9 cellular contexts compared by ENCODE assay signal in the genomic region with DNA sequence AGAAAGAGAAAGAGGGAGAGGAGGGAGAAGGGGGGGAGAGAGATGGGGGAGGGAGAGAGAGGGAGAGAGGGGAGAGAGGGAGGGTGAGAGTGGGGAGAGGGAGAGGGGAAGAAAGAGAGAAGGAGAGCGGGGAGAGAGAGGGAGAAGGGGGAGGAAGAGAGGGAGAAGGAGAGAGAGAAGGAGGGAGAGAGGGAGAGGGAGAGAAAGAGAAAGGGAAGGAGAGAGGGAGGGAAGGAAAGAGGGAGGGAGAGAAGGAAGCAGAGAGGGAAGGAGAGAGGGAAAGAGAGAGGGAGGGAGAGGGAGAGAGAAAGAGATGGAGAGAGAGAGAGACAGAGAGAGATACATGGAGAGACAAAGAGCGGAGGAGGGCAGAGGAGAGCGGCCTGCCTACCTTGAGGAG. TPM values are rescaled to one million over a fixed set of nuclear protein-coding genes. Genes with fewer than 3 reads are reported as not detected.
"Had no signal": no experiment of that assay in that cellular context is flagged by ENCODE, and none has a peak within 500 bp of the region (broad histone marks: within the 10 kb centered on the region; RNA-seq: fewer than 3 reads in every experiment).

No MANE protein-coding gene starts in this region.

- H3K9ac ChIP-seq: KMS-11 had no signal

- ATAC-seq: GM23338 had no signal

- H3K4me3 Mint-ChIP-seq: GM23338 had no signal

- H2AFZ ChIP-seq: GM23338 had no signal

- H3K9me3 Mint-ChIP-seq: GM23338 had no signal

- H3K27ac Mint-ChIP-seq: GM23338 had no signal

- H3K4me3 ChIP-seq: GM23338, HAP-1 had no signal

- H3K9me3 ChIP-seq: HAP-1 had no signal

- H3K27ac ChIP-seq: HL-60, KMS-11 had no signal

- H3K36me3 ChIP-seq: HAP-1 had no signal

- H3K4me1 ChIP-seq: HAP-1 had no signal

- H3K4me2 ChIP-seq: GM23338, KMS-11 had no signal

- DNase-seq: H7, IMR-90, KBM-7 had no signal

RNA-seq across cellular contexts. Expression of a gene that starts 23.8 kb away (rescaled TPM):
- total RNA-seq: HT1080, IMR-90 had no signal
- polyA plus RNA-seq: IMR-90 had no signal

RNA-seq across cellular contexts. Expression of a gene that starts 24.6 kb away (rescaled TPM):
- total RNA-seq: H4, H7, HT1080, IMR-90 had no signal
- polyA plus RNA-seq: IMR-90 had no signal
